In the genomic region with DNA sequence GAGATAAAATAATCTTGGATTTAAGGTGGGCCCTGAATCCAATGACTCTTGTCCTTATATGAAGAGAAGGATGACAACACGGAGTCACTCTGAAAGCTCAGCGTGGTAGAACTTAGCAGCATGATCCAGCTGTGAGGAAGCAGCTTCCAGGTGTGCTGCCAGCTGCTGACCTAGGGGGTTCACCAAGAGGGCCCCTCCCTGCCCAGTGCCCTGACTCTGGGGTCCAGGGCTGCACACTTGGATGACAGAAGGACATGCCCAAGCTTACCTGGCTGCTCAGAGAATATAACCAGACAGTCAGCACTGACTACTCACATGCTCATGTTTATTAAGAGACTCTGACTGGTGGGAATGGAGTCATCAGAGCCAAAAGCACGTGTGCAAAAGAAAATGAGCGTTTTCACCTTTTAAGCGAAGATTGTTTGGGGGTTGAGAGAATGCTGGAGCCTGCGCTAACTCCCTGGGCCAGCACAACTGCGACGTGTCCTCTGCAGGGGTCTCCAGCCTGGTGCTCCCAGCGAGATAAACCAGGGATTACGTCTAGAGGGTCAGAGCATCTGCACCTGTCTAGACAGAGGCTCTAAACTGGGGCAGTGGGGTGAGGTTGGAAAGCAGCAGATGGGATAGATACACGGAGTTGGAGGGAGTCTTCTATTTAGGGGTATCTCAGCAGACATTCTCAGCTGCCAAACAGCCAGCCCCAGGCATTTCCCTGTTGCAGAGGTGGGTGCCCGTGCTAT, we compare ENCODE assay signal across 30 cellular contexts. TPM values are rescaled to one million over a fixed set of nuclear protein-coding genes. Genes with fewer than 3 reads are reported as not detected.
"Had no signal": no experiment of that assay in that cellular context is flagged by ENCODE, and none has a peak within 500 bp of the region (broad histone marks: within the 10 kb centered on the region; RNA-seq: fewer than 3 reads in every experiment).

No MANE protein-coding gene starts in this region.

- H3K27ac Mint-ChIP-seq: activated CD8-positive, alpha-beta T cell treated with anti-CD3 and anti-CD28 coated beads for 36 hours; activated naive CD8-positive, alpha-beta T cell treated with anti-CD3 and anti-CD28 coated beads, Interleukin-2, amount 10 ng/mL, durations not matched to agents 7 days and 5 days; activated T-cell treated with anti-CD3 and anti-CD28 coated beads, Interleukin-2, amount 50 U/mL, for 72 hours; activated T-helper 2 cell treated with anti-CD3 and anti-CD28 coated beads, Interferon-gamma antibody, Interleukin-2, Interleukin-4, amounts not matched to agents 10 μg/mL and 5 μg/mL and 100 μg/mL, durations not matched to agents 14 hours and 24 hours and 36 hours; T-cell had no signal

- H3K4me3 ChIP-seq: body of pancreas, SK-N-MC had no signal

- FAIRE-seq: TTC549 had no signal

- H3K9me3 ChIP-seq: body of pancreas had no signal

- H3K27ac ChIP-seq: body of pancreas, SK-N-MC, VCaP had no signal

- H3K27me3 ChIP-seq: body of pancreas had no signal

- DNase-seq: activated CD4-positive, alpha-beta T cell treated with anti-CD3 and anti-CD28 coated beads for 4 hours; activated CD8-positive, alpha-beta memory T cell treated with anti-CD3 and anti-CD28 coated beads, Interleukin-2, amount 50 U/mL, for 4 hours; activated CD8-positive, alpha-beta T cell treated with anti-CD3 and anti-CD28 coated beads for 36 hours; activated naive CD4-positive, alpha-beta T cell treated with anti-CD3 and anti-CD28 coated beads, Interleukin-2, amount 50 U/mL, for 16 hours; activated naive CD8-positive, alpha-beta T cell treated with anti-CD3 and anti-CD28 coated beads, Interleukin-2, amount 10 ng/mL, durations not matched to agents 7 days and 5 days; activated T-cell treated with anti-CD3 and anti-CD28 coated beads, Interleukin-2, amount 50 U/mL, for 72 hours; aorta; body of pancreas; central memory CD4-positive, alpha-beta T cell; Kasumi-1; NCI-H146; NCI-H187 treated with DMSO at 0.1 percent for 48 hours; NCI-H2081 treated with DMSO at 0.1 percent for 48 hours; NCI-H446; NCI-H526; NCI-H774; NK-92 treated with Interleukin-12 subunit alpha and Interleukin-12 subunit beta, amount 100 ng/mL, for 24 hours; OCI-M1; RPMI8226; T-cell; T-helper 2 cell; T1000 had no signal

- H3K36me3 Mint-ChIP-seq: activated naive CD8-positive, alpha-beta T cell treated with anti-CD3 and anti-CD28 coated beads, Interleukin-2, amount 10 ng/mL, durations not matched to agents 7 days and 5 days; T-cell had no signal

- H3K4me3 Mint-ChIP-seq: activated CD8-positive, alpha-beta T cell treated with anti-CD3 and anti-CD28 coated beads for 36 hours; activated naive CD8-positive, alpha-beta T cell treated with anti-CD3 and anti-CD28 coated beads, Interleukin-2, amount 10 ng/mL, durations not matched to agents 7 days and 5 days; activated T-cell treated with anti-CD3 and anti-CD28 coated beads, Interleukin-2, amount 50 U/mL, for 72 hours; T-cell had no signal

- H3K4me1 ChIP-seq: body of pancreas had no signal

- H3K27me3 Mint-ChIP-seq: activated CD8-positive, alpha-beta T cell treated with anti-CD3 and anti-CD28 coated beads for 36 hours had no signal

- H3K4me1 Mint-ChIP-seq: activated naive CD8-positive, alpha-beta T cell treated with anti-CD3 and anti-CD28 coated beads, Interleukin-2, amount 10 ng/mL, durations not matched to agents 7 days and 5 days had no signal

- ATAC-seq: activated CD4-positive, CD25-positive, alpha-beta regulatory T cell treated with anti-CD3 and anti-CD28 coated beads, Interleukin-2, amount 50 U/mL, for 24 hours; activated CD8-positive, alpha-beta T cell treated with anti-CD3 and anti-CD28 coated beads for 36 hours; activated T-cell treated with anti-CD3 and anti-CD28 coated beads, Interleukin-2, amount 50 U/mL, for 72 hours; body of pancreas; Panc1; Right ventricle myocardium inferior; T-cell had no signal

- H3K9me3 Mint-ChIP-seq: activated CD8-positive, alpha-beta T cell treated with anti-CD3 and anti-CD28 coated beads for 36 hours; activated naive CD8-positive, alpha-beta T cell treated with anti-CD3 and anti-CD28 coated beads, Interleukin-2, amount 10 ng/mL, durations not matched to agents 7 days and 5 days; activated T-cell treated with anti-CD3 and anti-CD28 coated beads, Interleukin-2, amount 50 U/mL, for 72 hours; activated T-helper 2 cell treated with anti-CD3 and anti-CD28 coated beads, Interferon-gamma antibody, Interleukin-2, Interleukin-4, amounts not matched to agents 10 μg/mL and 5 μg/mL and 100 μg/mL, durations not matched to agents 14 hours and 24 hours and 36 hours; T-cell had no signal

RNA-seq across cellular contexts. Expression of gene ROPN1L, which starts 41.3 kb away (rescaled TPM):
- total RNA-seq: activated CD8-positive, alpha-beta T cell treated with anti-CD3 and anti-CD28 coated beads for 36 hours; bronchial epithelial cell; Right ventricle myocardium inferior had no signal
